In genomic region chr17:42399948-42400843, GRCh38 we compare ENCODE assay signal across 12 cellular contexts. TPM values are rescaled to one million over a fixed set of nuclear protein-coding genes. Genes with fewer than 3 reads are reported as not detected.
DNase-seq lines count a peak whose midpoint lies in the region; ATAC-seq and TF ChIP-seq lines count a peak whose summit lies in the region.
"Had no signal": no experiment of that assay in that cellular context is flagged by ENCODE, and none has a peak within 500 bp of the region (broad histone marks: within the 10 kb centered on the region; RNA-seq: fewer than 3 reads in every experiment).

No MANE protein-coding gene starts in this region.

- peak overlapping the region; percentile 30 for H3K4me3 Mint-ChIP-seq in T-helper 1 cell treated with Interleukin-12 subunit alpha and Interleukin-12 subunit beta and Interleukin-4 antibody, amounts not matched to agents 30 μg/mL and 1 μg/mL, for 36 hours
- peak overlapping the region in 1 of 2 donors; percentile 42 for H3K4me3 Mint-ChIP-seq in effector memory CD8-positive, alpha-beta T cell

- H3K4me3 ChIP-seq in lower leg skin (ENCODE audit: low read depth, poor library complexity, severe bottlenecking), result no peak overlapping the region
- H3K4me3 ChIP-seq: coronary artery had no signal

- peaks cover 27% of the 10 kb centered on the region for H3K4me1 Mint-ChIP-seq in T-helper 1 cell treated with Interleukin-12 subunit alpha and Interleukin-12 subunit beta and Interleukin-4 antibody, amounts not matched to agents 30 μg/mL and 1 μg/mL, for 36 hours (ENCODE audit: low read depth)
- H3K4me1 Mint-ChIP-seq in effector memory CD8-positive, alpha-beta T cell (ENCODE audit: low read depth in 2 of 2), result peaks cover 10 to 16% of the 10 kb centered on the region in 2 donors

- TF ChIP-seq CTCF in lower leg skin (IDR thresholded peaks at IDR 0.05), result no peak

- H3K9me3 Mint-ChIP-seq in T-helper 1 cell treated with Interleukin-12 subunit alpha and Interleukin-12 subunit beta and Interleukin-4 antibody, amounts not matched to agents 30 μg/mL and 1 μg/mL, for 36 hours, result no peaks in the 10 kb centered on the region
- H3K9me3 Mint-ChIP-seq in effector memory CD8-positive, alpha-beta T cell, result no peaks in the 10 kb centered on the region

- ATAC-seq in effector memory CD8-positive, alpha-beta T cell (replicated peaks), result peak; percentile 65
- ATAC-seq in GM18520 (IDR thresholded peaks at IDR 0.05; ENCODE audit: unreplicated experiment), result no peak

- intact Hi-C loops in posterior vena cava (cut with DNase I) (loop anchor here in 1 of 2 donors (10.0 kb wide), 1 partner anchor 75 kb away; no protein-coding TSS in a partner anchor), lower leg skin (cut with DNase I; ENCODE audit: low total_unique reads) (loop anchor here (5.0 kb wide), 1 partner anchor 78 kb away; no protein-coding TSS in a partner anchor)

- WGBS in lower leg skin, 2 donors, result 85 to 86% methylated on average over 6 of the region's 6 CpGs

- no peaks in the 10 kb centered on the region for H3K27me3 Mint-ChIP-seq in T-helper 1 cell treated with Interleukin-12 subunit alpha and Interleukin-12 subunit beta and Interleukin-4 antibody, amounts not matched to agents 30 μg/mL and 1 μg/mL, for 36 hours (ENCODE audit: low read depth)
- no peaks in the 10 kb centered on the region for H3K27me3 Mint-ChIP-seq in effector memory CD8-positive, alpha-beta T cell

- H3K36me3 Mint-ChIP-seq in T-helper 1 cell treated with Interleukin-12 subunit alpha and Interleukin-12 subunit beta and Interleukin-4 antibody, amounts not matched to agents 30 μg/mL and 1 μg/mL, for 36 hours (ENCODE audit: low read depth), result peaks cover 2% of the 10 kb centered on the region
- H3K36me3 Mint-ChIP-seq in effector memory CD8-positive, alpha-beta T cell (ENCODE audit: insufficient read depth), result no peaks in the 10 kb centered on the region

- no peak for TF ChIP-seq POLR2A in lower leg skin (IDR thresholded peaks at IDR 0.05)

- H3K27ac Mint-ChIP-seq in T-helper 1 cell treated with Interleukin-12 subunit alpha and Interleukin-12 subunit beta and Interleukin-4 antibody, amounts not matched to agents 30 μg/mL and 1 μg/mL, for 36 hours, result peak overlapping the region; percentile 19
- H3K27ac Mint-ChIP-seq in effector memory CD8-positive, alpha-beta T cell, result peak overlapping the region in 1 of 2 donors; percentile 80

- DNase-seq in T-helper 1 cell, result no peak
- DNase-seq in NCI-H524 treated with DMSO at 0.1 percent for 48 hours (lab: John Stamatoyannopoulos, UW), result peak; percentile 33
- no peak for DNase-seq in effector memory CD8-positive, alpha-beta T cell
- DNase-seq in posterior vena cava (ENCODE audit: low spot score), result peak; percentile 52
- DNase-seq in lower leg skin (ENCODE audit: low spot score in 2 of 2), result no peak
- DNase-seq in GDM1 (lab: John Stamatoyannopoulos, UW), result no peak
- DNase-seq: 8988T; activated gamma-delta T cell; stimulated activated CD4-positive, alpha-beta T cell treated with anti-CD3 and anti-CD28 coated beads, Interleukin-4, amount 100 ng/mL, for 4 hours had no signal

RNA-seq across cellular contexts. Expression of gene STAT3, which starts 12.0 kb away (rescaled TPM):
- total RNA-seq in posterior vena cava, result 100 to 1,000 TPM; 230 to 241 TPM
- 100 to 1,000 TPM; 109 to 149 (median 124) TPM for total RNA-seq in lower leg skin

RNA-seq across cellular contexts. Expression of gene CAVIN1, which starts 22.9 kb away (rescaled TPM):
- total RNA-seq in posterior vena cava, result 100 to 1,000 TPM; 733 to 737 TPM
- total RNA-seq in lower leg skin, result 100 to 1,000 TPM; 171 to 336 (median 255) TPM

RNA-seq across cellular contexts. Expression of gene ATP6V0A1, which starts 58.5 kb away (rescaled TPM):
- total RNA-seq in posterior vena cava, result 10 to 100 TPM; 69.6 to 70.1 TPM
- total RNA-seq in lower leg skin, result 10 to 100 TPM; 87.6 to 95.3 (median 91.3) TPM

Comparison
In these comparisons a context has a peak if more than half of its experiments do, and no peak if none do; other contexts are left out.
1. DNase-seq: peak in NCI-H524 treated with DMSO at 0.1 percent for 48 hours (single experiment) and posterior vena cava (single experiment); none in T-helper 1 cell (0 of 5), effector memory CD8-positive, alpha-beta T cell (0 of 3), lower leg skin (0 of 2) and GDM1 (single experiment).